Comparison of ENCODE assay signal across 14 cellular contexts in the genomic region with DNA sequence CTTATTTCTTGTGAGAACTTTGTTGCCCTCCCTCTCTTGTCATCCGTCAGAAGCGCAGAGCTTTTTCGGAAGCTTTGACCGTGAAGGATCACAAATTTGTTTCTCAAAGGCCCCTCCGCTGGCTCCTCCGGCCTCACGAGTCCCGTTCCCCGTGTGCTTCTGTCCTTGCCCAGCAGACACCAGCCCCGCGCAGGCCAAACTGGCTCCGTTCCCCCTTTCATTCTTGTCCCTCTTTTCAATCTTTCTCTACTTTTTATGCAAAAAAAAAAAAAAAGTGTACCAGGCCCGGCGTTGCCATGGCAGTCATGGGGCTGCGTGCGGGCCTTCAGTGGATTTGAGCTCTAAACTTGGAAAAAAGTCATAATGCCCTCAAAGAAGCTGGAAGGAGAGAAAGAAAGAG.
A peak's percentile ranks its signal among the peaks of the same experiment; 100 is the strongest.
DNase-seq lines count a peak whose midpoint lies in the region; TF ChIP-seq lines count a peak whose summit lies in the region.
"Had no signal": no experiment of that assay in that cellular context is flagged by ENCODE, and none has a peak within 500 bp of the region (broad histone marks: within the 10 kb centered on the region; RNA-seq: fewer than 3 reads in every experiment).

No MANE protein-coding gene starts in this region.

- H3K9me3 ChIP-seq in left ventricle myocardium inferior (replicated peaks): no peaks in the 10 kb centered on the region
- no peaks in the 10 kb centered on the region for H3K9me3 ChIP-seq in osteoblast (ENCODE audit: low read depth, low read length)
- no peaks in the 10 kb centered on the region for H3K9me3 ChIP-seq in tibial artery
- H3K9me3 ChIP-seq in hepatocyte (ENCODE audit: low read depth): no peaks in the 10 kb centered on the region
- H3K9me3 ChIP-seq: BLaER1, neutrophil had no signal

- whole genome bisulfite sequencing in hepatocyte (ENCODE audit: low lambda C conversion rate, missing lambda C conversion rate): 98% methylated on average over 16 of the region's 16 CpGs

- H3K27ac ChIP-seq in caudate nucleus (ENCODE audit: low read depth, low read length) (peak overlapping the region; percentile 79), left ventricle myocardium inferior (replicated peaks) (peak overlapping the region; percentile 91), osteoblast (ENCODE audit: low read depth, low read length) (peak overlapping the region; percentile 28), tibial artery (peak overlapping the region; percentile 90), hepatocyte (no peak overlapping the region)
- H3K27ac ChIP-seq: BLaER1, neutrophil had no signal

- H3K4me3 ChIP-seq in left ventricle myocardium inferior (peak overlapping the region; percentile 53), osteoblast (ENCODE audit: insufficient read depth, low read length) (peak overlapping the region; percentile 46), tibial artery (peak overlapping the region; percentile 38 to 47), hepatocyte (no peak overlapping the region)
- H3K4me3 ChIP-seq: BLaER1 had no signal

- TF ChIP-seq CTCF in left ventricle myocardium inferior (IDR thresholded peaks at IDR 0.05; ENCODE audit: borderline replicate concordance) (no peak), osteoblast (IDR thresholded peaks at IDR 0.05; ENCODE audit: extremely low read depth, low read depth, low read length) (no peak), tibial artery (IDR thresholded peaks at IDR 0.05) (no peak), hepatocyte (IDR thresholded peaks at IDR 0.05; ENCODE audit: poor library complexity) (no peak), GM10248 (IDR thresholded peaks at IDR 0.05; ENCODE audit: control extremely low read depth, extremely low read depth, low read depth, missing control alignments) (no peak)

- H4K20me1 ChIP-seq in osteoblast (ENCODE audit: insufficient read depth, low read length) (no peaks in the 10 kb centered on the region), hepatocyte (ENCODE audit: insufficient read depth, poor library complexity, severe bottlenecking) (no peaks in the 10 kb centered on the region)
- H4K20me1 ChIP-seq: BLaER1 had no signal

- H3K79me2 ChIP-seq in osteoblast (ENCODE audit: insufficient read depth, low read length): no peaks in the 10 kb centered on the region
- no peaks in the 10 kb centered on the region for H3K79me2 ChIP-seq in hepatocyte

- H3K9me2 ChIP-seq in hepatocyte (replicated peaks; ENCODE audit: insufficient read depth): no peaks in the 10 kb centered on the region

- POLR2A ChIA-PET in GM10248 (lab: Yijun Ruan, JAX): no interaction called here

- peak overlapping the region; percentile 50 for H3K4me2 ChIP-seq in osteoblast (ENCODE audit: insufficient read depth, low read length)
- no peak overlapping the region for H3K4me2 ChIP-seq in hepatocyte

- H3K27me3 ChIP-seq in left ventricle myocardium inferior (ENCODE audit: low read depth): no peaks in the 10 kb centered on the region
- no peaks in the 10 kb centered on the region for H3K27me3 ChIP-seq in osteoblast (ENCODE audit: insufficient read depth, low read length)
- no peaks in the 10 kb centered on the region for H3K27me3 ChIP-seq in tibial artery
- no peaks in the 10 kb centered on the region for H3K27me3 ChIP-seq in hepatocyte
- H3K27me3 ChIP-seq: BLaER1, neutrophil had no signal

- CTCF ChIA-PET in GM10248 (lab: Yijun Ruan, JAX): no interaction called here

- H3K4me1 ChIP-seq in left ventricle myocardium inferior (peaks cover 27% of the 10 kb centered on the region), osteoblast (ENCODE audit: insufficient read depth, low read length) (peaks cover 3% of the 10 kb centered on the region), tibial artery (peaks cover 0 to 19% (median 9%) of the 10 kb centered on the region in 4 donors), hepatocyte (ENCODE audit: insufficient read depth) (no peaks in the 10 kb centered on the region)

- no peaks in the 10 kb centered on the region for H3K36me3 ChIP-seq in left ventricle myocardium inferior
- H3K36me3 ChIP-seq in osteoblast (ENCODE audit: insufficient read depth, low read length): no peaks in the 10 kb centered on the region
- H3K36me3 ChIP-seq in tibial artery: no peaks in the 10 kb centered on the region
- no peaks in the 10 kb centered on the region for H3K36me3 ChIP-seq in hepatocyte (replicated peaks; ENCODE audit: insufficient read depth, low read depth)
- H3K36me3 ChIP-seq: BLaER1, neutrophil had no signal

- intact Hi-C loops in left ventricle myocardium inferior (cut with micrococcal nuclease): no loop called here
- intact Hi-C loops in tibial artery (cut with DNase I; ENCODE audit: low total_unique reads): no loop called here

- H2AFZ ChIP-seq in osteoblast (ENCODE audit: low read length): peak overlapping the region; percentile 66
- no peak overlapping the region for H2AFZ ChIP-seq in hepatocyte

- DNase-seq in caudate nucleus (lab: John Stamatoyannopoulos, UW): peak in 46 of 61 donors; percentile 45 to 94 (median 79)
- no peak for DNase-seq in left ventricle myocardium inferior
- DNase-seq in osteoblast (ENCODE audit: insufficient read length, low spot score, missing footprints): no peak
- DNase-seq in tibial artery: no peak
- DNase-seq in NCI-H510A treated with DMSO at 0.1 percent for 48 hours (lab: John Stamatoyannopoulos, UW): no peak
- no peak for DNase-seq in hepatocyte (ENCODE audit: low spot score)
- no peak for DNase-seq in GM10248 (ENCODE audit: extremely low spot score)
- DNase-seq in OCI-M2 (lab: John Stamatoyannopoulos, UW; ENCODE audit: unreplicated experiment): no peak
- DNase-seq: activated naive CD4-positive, alpha-beta T cell; cortex of kidney; NCI-H187 treated with DMSO at 0.1 percent for 48 hours; SHP77 had no signal

Comparison
In these comparisons a context has a peak if more than half of its experiments do, and no peak if none do; other contexts are left out.
1. DNase-seq: peak in caudate nucleus (46 of 61); none in left ventricle myocardium inferior (single experiment), osteoblast (single experiment), tibial artery (0 of 2), NCI-H510A treated with DMSO at 0.1 percent for 48 hours (single experiment), hepatocyte (single experiment), GM10248 (single experiment) and OCI-M2 (single experiment).